Comparison of ENCODE assay signal across 8 cellular contexts in the genomic region with DNA sequence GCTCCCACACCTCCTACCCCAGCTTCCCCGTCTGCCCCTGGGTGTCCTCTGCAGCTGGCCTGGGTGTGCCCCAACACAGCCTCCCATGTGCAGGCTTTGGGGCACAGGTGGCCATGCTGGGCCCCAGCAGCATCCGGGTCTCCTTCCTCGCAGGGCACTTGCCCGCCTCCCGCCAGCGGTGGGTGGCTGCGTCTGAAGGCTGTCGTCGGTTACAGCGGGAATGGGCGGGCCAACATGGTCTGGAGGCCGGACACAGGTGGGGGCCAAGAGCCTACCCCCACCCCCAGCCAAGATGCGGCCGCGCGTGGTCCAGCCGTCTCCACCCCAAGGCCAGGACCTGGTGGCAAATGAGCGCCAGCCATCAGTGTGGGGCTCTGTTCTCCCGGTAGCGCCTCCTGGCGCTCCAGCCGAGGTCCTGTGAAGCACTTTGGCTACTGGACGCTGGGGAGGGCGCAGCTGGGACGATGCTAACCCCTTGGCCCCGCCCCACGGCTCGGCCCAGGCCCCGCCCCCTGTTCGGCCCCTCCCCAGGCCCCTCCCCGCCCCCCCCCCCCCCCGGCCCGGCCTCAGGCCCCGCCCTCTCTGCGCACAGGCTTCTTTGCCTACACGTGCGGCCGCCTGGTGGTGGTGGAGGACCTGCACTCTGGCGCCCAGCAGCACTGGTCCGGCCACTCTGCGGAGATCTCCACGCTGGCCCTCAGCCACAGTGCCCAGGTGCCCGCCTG. TPM values are rescaled to one million over a fixed set of nuclear protein-coding genes. Genes with fewer than 3 reads are reported as not detected.
DNase-seq lines count a peak whose midpoint lies in the region; ATAC-seq and TF ChIP-seq lines count a peak whose summit lies in the region.

No MANE protein-coding gene starts in this region.

- intact Hi-C loops in activated T-helper 1 cell treated with anti-CD3 and anti-CD28 coated beads, Interleukin-12 subunit alpha, Interleukin-12 subunit beta, Interleukin-2, Interleukin-4 antibody, amounts not matched to agents 30 ng/mL and 10 ng/mL and 1 ng/mL, durations not matched to agents 14 hours and 24 hours and 36 hours (cut with micrococcal nuclease): loop anchor here (1.0 to 2.0 kb wide), 5 partner anchors 11 to 72 kb away; a partner anchor contains a TSS
- intact Hi-C loops in testis (cut with DNase I; ENCODE audit: low total_unique reads): loop anchor here (10.0 kb wide), 1 partner anchor 76 kb away; no protein-coding TSS in a partner anchor

- TF ChIP-seq CTCF in GM10266 (IDR thresholded peaks at IDR 0.05; ENCODE audit: control insufficient read depth, insufficient read depth, low read depth, missing control alignments): peak; percentile 60
- peak; percentile 44 to 57 (median 46) for TF ChIP-seq CTCF in testis (IDR thresholded peaks at IDR 0.05)

- no peak overlapping the region for H3K4me3 ChIP-seq in testis

- no peaks in the 10 kb centered on the region for H3K36me3 ChIP-seq in testis (ENCODE audit: low read depth, missing control alignments)

- WGBS in testis, 2 donors: 24 to 37% methylated on average over 3 to 41 of the region's 43 CpGs

- POLR2A ChIA-PET in naive thymus-derived CD8-positive, alpha-beta T cell (lab: Charles Lee): interaction anchor here (1.3 to 1.9 kb wide), 2 partner anchors 11 to 24 kb away, joined by 3 to 9 read pairs; a partner anchor contains a TSS

- DNase-seq in GM10266 (ENCODE audit: extremely low spot score) (peak; percentile 99), fibroblast of gingiva (ENCODE audit: low read depth) (peak; percentile 82), testis (peak; percentile 94)
- peak; percentile 53 for DNase-seq in activated T-helper 1 cell treated with anti-CD3 and anti-CD28 coated beads, Interleukin-12 subunit alpha, Interleukin-12 subunit beta, Interleukin-2, Interleukin-4 antibody, amounts not matched to agents 30 ng/mL and 10 ng/mL and 1 ng/mL, durations not matched to agents 14 hours and 24 hours and 36 hours (ENCODE audit: low spot score)
- DNase-seq in naive thymus-derived CD8-positive, alpha-beta T cell: peak; percentile 32 to 81 (median 60)

- ATAC-seq in HG03066 (IDR thresholded peaks at IDR 0.05; ENCODE audit: low read depth, unreplicated experiment) (peak; percentile 63), GM21619 (IDR thresholded peaks at IDR 0.05; ENCODE audit: unreplicated experiment) (no peak)
- peak; percentile 81 to 82 for ATAC-seq in naive thymus-derived CD8-positive, alpha-beta T cell

- no peak overlapping the region for H3K27ac Mint-ChIP-seq in activated T-helper 1 cell treated with anti-CD3 and anti-CD28 coated beads, Interleukin-12 subunit alpha, Interleukin-12 subunit beta, Interleukin-2, Interleukin-4 antibody, amounts not matched to agents 30 ng/mL and 10 ng/mL and 1 ng/mL, durations not matched to agents 14 hours and 24 hours and 36 hours
- H3K27ac Mint-ChIP-seq in naive thymus-derived CD8-positive, alpha-beta T cell: no peak overlapping the region

- no peaks in the 10 kb centered on the region for H3K27me3 ChIP-seq in testis

- no peak for TF ChIP-seq POLR2A in testis (IDR thresholded peaks at IDR 0.05)

- H3K36me3 Mint-ChIP-seq in activated T-helper 1 cell treated with anti-CD3 and anti-CD28 coated beads, Interleukin-12 subunit alpha, Interleukin-12 subunit beta, Interleukin-2, Interleukin-4 antibody, amounts not matched to agents 30 ng/mL and 10 ng/mL and 1 ng/mL, durations not matched to agents 14 hours and 24 hours and 36 hours (ENCODE audit: low read depth): no peaks in the 10 kb centered on the region
- no peaks in the 10 kb centered on the region for H3K36me3 Mint-ChIP-seq in naive thymus-derived CD8-positive, alpha-beta T cell

- peak overlapping the region; percentile 15 to 36 for H3K27ac ChIP-seq in testis

- peaks cover 12% of the 10 kb centered on the region for H3K4me1 ChIP-seq in testis

- H3K27me3 Mint-ChIP-seq in activated T-helper 1 cell treated with anti-CD3 and anti-CD28 coated beads, Interleukin-12 subunit alpha, Interleukin-12 subunit beta, Interleukin-2, Interleukin-4 antibody, amounts not matched to agents 30 ng/mL and 10 ng/mL and 1 ng/mL, durations not matched to agents 14 hours and 24 hours and 36 hours (ENCODE audit: insufficient read depth): no peaks in the 10 kb centered on the region
- H3K27me3 Mint-ChIP-seq in naive thymus-derived CD8-positive, alpha-beta T cell: no peaks in the 10 kb centered on the region

- H3K9me3 ChIP-seq in testis: no peaks in the 10 kb centered on the region

- H3K9me3 Mint-ChIP-seq in activated T-helper 1 cell treated with anti-CD3 and anti-CD28 coated beads, Interleukin-12 subunit alpha, Interleukin-12 subunit beta, Interleukin-2, Interleukin-4 antibody, amounts not matched to agents 30 ng/mL and 10 ng/mL and 1 ng/mL, durations not matched to agents 14 hours and 24 hours and 36 hours: no peaks in the 10 kb centered on the region
- no peaks in the 10 kb centered on the region for H3K9me3 Mint-ChIP-seq in naive thymus-derived CD8-positive, alpha-beta T cell

- no peaks in the 10 kb centered on the region for H3K4me1 Mint-ChIP-seq in activated T-helper 1 cell treated with anti-CD3 and anti-CD28 coated beads, Interleukin-12 subunit alpha, Interleukin-12 subunit beta, Interleukin-2, Interleukin-4 antibody, amounts not matched to agents 30 ng/mL and 10 ng/mL and 1 ng/mL, durations not matched to agents 14 hours and 24 hours and 36 hours (ENCODE audit: low read depth)
- H3K4me1 Mint-ChIP-seq in naive thymus-derived CD8-positive, alpha-beta T cell: peaks cover 2 to 7% (median 6%) of the 10 kb centered on the region in 4 donors

- peak overlapping the region; percentile 5 for H3K4me3 Mint-ChIP-seq in activated T-helper 1 cell treated with anti-CD3 and anti-CD28 coated beads, Interleukin-12 subunit alpha, Interleukin-12 subunit beta, Interleukin-2, Interleukin-4 antibody, amounts not matched to agents 30 ng/mL and 10 ng/mL and 1 ng/mL, durations not matched to agents 14 hours and 24 hours and 36 hours
- H3K4me3 Mint-ChIP-seq in naive thymus-derived CD8-positive, alpha-beta T cell: peak overlapping the region in 1 of 10 donors; percentile 31

TF ChIP-seq in PFSK-1, 5 proteins besides CTCF, POLR2A, EP300 and RAD21:
- no peak for TF ChIP-seq FOXP2 (optimal IDR thresholded peaks at IDR 0.05; ENCODE audit: borderline replicate concordance, extremely low read depth, extremely low read length, insufficient read depth)
- TF ChIP-seq POLR2AphosphoS5 (IDR thresholded peaks at IDR 0.05; ENCODE audit: low read depth, low read length): peak; percentile 52; the same call in 1 of the 2 replicates

RNA-seq across cellular contexts. Expression of a gene that starts 7.3 kb away (rescaled TPM):
- 139 TPM for polyA plus RNA-seq in PFSK-1 (2012; ENCODE audit: insufficient read length, low read depth)
- total RNA-seq in activated T-helper 1 cell treated with anti-CD3 and anti-CD28 coated beads, Interleukin-12 subunit alpha, Interleukin-12 subunit beta, Interleukin-2, Interleukin-4 antibody, amounts not matched to agents 30 ng/mL and 10 ng/mL and 1 ng/mL, durations not matched to agents 14 hours and 24 hours and 36 hours: 165 and 177 TPM in 2 replicates
- 100 to 1,000 TPM; 220 TPM for total RNA-seq in naive thymus-derived CD8-positive, alpha-beta T cell
- 10 to 100 TPM; 25.1 to 44.8 (median 31.8) TPM for polyA plus RNA-seq in naive thymus-derived CD8-positive, alpha-beta T cell
- total RNA-seq in testis: 100 to 1,000 TPM; 157 to 176 TPM
- polyA plus RNA-seq in testis (ENCODE audit: insufficient read depth, low read depth, low replicate concordance): 77.7 TPM

RNA-seq across cellular contexts. Expression of a gene that starts 11.5 kb away (rescaled TPM):
- polyA plus RNA-seq in PFSK-1 (2012; ENCODE audit: insufficient read length, low read depth): 18.0 TPM
- 81.2 and 82.3 TPM in 2 replicates for total RNA-seq in activated T-helper 1 cell treated with anti-CD3 and anti-CD28 coated beads, Interleukin-12 subunit alpha, Interleukin-12 subunit beta, Interleukin-2, Interleukin-4 antibody, amounts not matched to agents 30 ng/mL and 10 ng/mL and 1 ng/mL, durations not matched to agents 14 hours and 24 hours and 36 hours
- total RNA-seq in naive thymus-derived CD8-positive, alpha-beta T cell: 10 to 100 TPM; 17.8 to 19.2 TPM
- 1 to 10 TPM in 2 of 3 donors, under 1 TPM in 1; 0.27 to 2.5 (median 1.5) TPM for polyA plus RNA-seq in naive thymus-derived CD8-positive, alpha-beta T cell
- 100 to 1,000 TPM; 155 to 195 TPM for total RNA-seq in testis
- polyA plus RNA-seq in testis (ENCODE audit: insufficient read depth, low read depth, low replicate concordance): 102 TPM

RNA-seq across cellular contexts. Expression of a gene that starts 14.8 kb away (rescaled TPM):
- polyA plus RNA-seq in PFSK-1 (2012; ENCODE audit: insufficient read length, low read depth): 12.4 TPM
- total RNA-seq in activated T-helper 1 cell treated with anti-CD3 and anti-CD28 coated beads, Interleukin-12 subunit alpha, Interleukin-12 subunit beta, Interleukin-2, Interleukin-4 antibody, amounts not matched to agents 30 ng/mL and 10 ng/mL and 1 ng/mL, durations not matched to agents 14 hours and 24 hours and 36 hours: 0.71 and 1.1 TPM in 2 replicates
- 1 to 10 TPM; 1.3 to 1.4 TPM for total RNA-seq in naive thymus-derived CD8-positive, alpha-beta T cell
- not detected for polyA plus RNA-seq in naive thymus-derived CD8-positive, alpha-beta T cell
- total RNA-seq in testis: 1 to 10 TPM; 8.5 to 9.8 TPM
- polyA plus RNA-seq in testis (ENCODE audit: insufficient read depth, low read depth, low replicate concordance): 2.1 TPM

RNA-seq across cellular contexts. Expression of a gene that starts 19.0 kb away (rescaled TPM):
- polyA plus RNA-seq in PFSK-1 (2012; ENCODE audit: insufficient read length, low read depth): 105 TPM
- 66.5 and 67.6 TPM in 2 replicates for total RNA-seq in activated T-helper 1 cell treated with anti-CD3 and anti-CD28 coated beads, Interleukin-12 subunit alpha, Interleukin-12 subunit beta, Interleukin-2, Interleukin-4 antibody, amounts not matched to agents 30 ng/mL and 10 ng/mL and 1 ng/mL, durations not matched to agents 14 hours and 24 hours and 36 hours
- 10 to 100 TPM; 31.9 to 32.2 TPM for total RNA-seq in naive thymus-derived CD8-positive, alpha-beta T cell
- 10 to 100 TPM; 28.1 to 36.6 (median 35.5) TPM for polyA plus RNA-seq in naive thymus-derived CD8-positive, alpha-beta T cell
- total RNA-seq in testis: 100 to 1,000 TPM in 1 of 2 donors, 10 to 100 TPM in 1; 83.1 to 134 TPM
- polyA plus RNA-seq in testis (ENCODE audit: insufficient read depth, low read depth, low replicate concordance): 78.2 TPM

RNA-seq across cellular contexts. Expression of a gene that starts 19.6 kb away (rescaled TPM):
- polyA plus RNA-seq in PFSK-1 (2012; ENCODE audit: insufficient read length, low read depth): 311 TPM
- 94.0 and 95.4 TPM in 2 replicates for total RNA-seq in activated T-helper 1 cell treated with anti-CD3 and anti-CD28 coated beads, Interleukin-12 subunit alpha, Interleukin-12 subunit beta, Interleukin-2, Interleukin-4 antibody, amounts not matched to agents 30 ng/mL and 10 ng/mL and 1 ng/mL, durations not matched to agents 14 hours and 24 hours and 36 hours
- 100 to 1,000 TPM in 1 of 2 experiments, 10 to 100 TPM in 1; 86.4 to 103 TPM for total RNA-seq in naive thymus-derived CD8-positive, alpha-beta T cell
- polyA plus RNA-seq in naive thymus-derived CD8-positive, alpha-beta T cell: 100 to 1,000 TPM; 133 to 142 (median 135) TPM
- total RNA-seq in testis: 100 to 1,000 TPM; 126 to 160 TPM
- polyA plus RNA-seq in testis (ENCODE audit: insufficient read depth, low read depth, low replicate concordance): 93.3 TPM
